ENCODE assay signal across 10 cellular contexts in genomic region chr15:85579957-85580694, GRCh38.
DNase-seq lines count a peak whose midpoint lies in the region; ATAC-seq and TF ChIP-seq lines count a peak whose summit lies in the region.
"Had no signal": no experiment of that assay in that cellular context is flagged by ENCODE, and none has a peak within 500 bp of the region (broad histone marks: within the 10 kb centered on the region; RNA-seq: fewer than 3 reads in every experiment).

No MANE protein-coding gene starts in this region.

- H3K27ac ChIP-seq in ACC112 (ENCODE audit: low read depth, low read length) (peak overlapping the region; percentile 44), coronary artery (peak overlapping the region; percentile 89 to 91)

- H3K4me3 ChIP-seq in ACC112 (ENCODE audit: low read depth, low read length): no peak overlapping the region
- no peak overlapping the region for H3K4me3 ChIP-seq in LNCaP clone FGC (ENCODE audit: low read depth, low read length)
- H3K4me3 ChIP-seq in coronary artery: peak overlapping the region; percentile 65

- TF ChIP-seq CTCF in LNCaP clone FGC (IDR thresholded peaks at IDR 0.05; ENCODE audit: control insufficient read depth, extremely low read depth, insufficient read depth) (peak; percentile 11; the same call in 1 of the 2 replicates), coronary artery (IDR thresholded peaks at IDR 0.05) (no peak)

- DNase-seq in LNCaP clone FGC (ENCODE audit: low read depth) (no peak), coronary artery (ENCODE audit: low spot score) (no peak), myocyte (ENCODE audit: low read depth) (peak; percentile 42), G401 (ENCODE audit: low spot score) (no peak)
- DNase-seq: EL, foreskin fibroblast had no signal

- peaks cover 22% of the 10 kb centered on the region for H3K4me1 ChIP-seq in ACC112 (ENCODE audit: control insufficient read depth, insufficient read depth, low read length, unreplicated experiment)

- no peaks in the 10 kb centered on the region for H3K27me3 ChIP-seq in ACC112 (ENCODE audit: insufficient read depth, low read length)

- H3K36me3 ChIP-seq in ACC112 (ENCODE audit: insufficient read depth, low read length): peaks cover 27% of the 10 kb centered on the region

- in situ Hi-C loops in G401 (cut with HindIII; ENCODE audit: low sequenced_read_pairs): no loop called here

- H2AFZ ChIP-seq in ACC112 (ENCODE audit: low read length, unreplicated experiment): no peak overlapping the region

- no peak for ATAC-seq in GM21717 (IDR thresholded peaks at IDR 0.05; ENCODE audit: unreplicated experiment)
- ATAC-seq in GM21786 (IDR thresholded peaks at IDR 0.05; ENCODE audit: unreplicated experiment): no peak
- ATAC-seq in HG03045 (IDR thresholded peaks at IDR 0.05; ENCODE audit: unreplicated experiment): no peak

- peaks cover 19% of the 10 kb centered on the region for H3K79me2 ChIP-seq in ACC112 (ENCODE audit: control insufficient read depth, insufficient read depth, low read length, unreplicated experiment)
